Comparison of ENCODE assay signal across 23 cellular contexts in the genomic region with DNA sequence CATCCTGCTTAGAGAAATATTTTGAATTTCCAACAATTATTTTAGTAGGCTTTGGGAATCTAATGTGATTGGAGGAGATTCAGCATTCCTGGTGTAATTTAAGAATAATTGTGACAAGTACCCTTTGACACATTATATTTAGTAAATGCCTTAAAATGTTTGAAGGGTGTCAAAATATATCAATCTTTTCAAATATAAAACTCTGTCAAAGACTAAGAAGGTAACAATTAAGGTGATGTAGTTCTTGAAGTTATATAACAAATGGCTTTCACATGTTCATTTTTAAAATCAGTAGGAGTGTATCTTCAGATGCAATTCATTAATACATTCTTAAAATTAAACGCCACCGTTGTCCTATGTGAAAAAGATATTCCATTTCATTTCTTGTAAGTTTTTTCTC.
"Had no signal": no experiment of that assay in that cellular context is flagged by ENCODE, and none has a peak within 500 bp of the region (broad histone marks: within the 10 kb centered on the region; RNA-seq: fewer than 3 reads in every experiment).

No MANE protein-coding gene starts in this region.

- H3K27ac ChIP-seq: neutrophil, pancreas, prostate gland, right lobe of liver, sigmoid colon, stomach, testis, tibial artery, transverse colon, upper lobe of right lung, uterus had no signal

- H3K36me3 ChIP-seq: neutrophil, pancreas, prostate gland, right lobe of liver, sigmoid colon, stomach, tibial artery, transverse colon, upper lobe of right lung, uterus had no signal

- H3K4me3 ChIP-seq: pancreas, prostate gland, right lobe of liver, sigmoid colon, stomach, testis, tibial artery, transverse colon, upper lobe of right lung, uterus had no signal

- H3K4me1 ChIP-seq: pancreas, prostate gland, right lobe of liver, sigmoid colon, stomach, testis, tibial artery, transverse colon, upper lobe of right lung, uterus had no signal

- ATAC-seq: naive thymus-derived CD4-positive, alpha-beta T cell; natural killer cell; right cardiac atrium; stimulated activated effector memory CD8-positive, alpha-beta T cell treated with anti-CD3 and anti-CD28 coated beads, Interleukin-12 subunit alpha, Interleukin-12 subunit beta, amount 100 ng/mL, for 72 hours; stimulated activated naive B cell treated with anti-CD40 and anti-IgM and Interleukin-4, amounts not matched to agents 10 μg/mL and 1 μg/mL and 100 μg/mL, for 72 hours; upper lobe of right lung had no signal

- DNase-seq: naive thymus-derived CD4-positive, alpha-beta T cell; natural killer cell; nucleus accumbens; pancreas; right cardiac atrium; right lobe of liver; sigmoid colon; small intestine; stimulated activated CD4-positive, alpha-beta T cell treated with anti-CD3 and anti-CD28 coated beads, Interleukin-15, amount 100 ng/mL, for 24 hours; stimulated activated CD4-positive, alpha-beta T cell treated with anti-CD3 and anti-CD28 coated beads, Interleukin-2, amount 100 ng/mL, for 24 hours; stimulated activated CD4-positive, alpha-beta T cell treated with anti-CD3 and anti-CD28 coated beads, Interleukin-2, amount 100 ng/mL, for 48 hours; stimulated activated CD4-positive, alpha-beta T cell treated with anti-CD3 and anti-CD28 coated beads, Interleukin-4, amount 100 ng/mL, for 24 hours; stimulated activated naive B cell treated with anti-CD40 and anti-IgM and Interleukin-4, amounts not matched to agents 10 μg/mL and 1 μg/mL and 100 μg/mL, for 72 hours; stimulated activated naive CD4-positive, alpha-beta T cell treated with Interleukin-2 at 50 U/mL for 16 hours; stomach; testis; tibial artery; transverse colon; upper lobe of right lung; uterus had no signal

- FAIRE-seq: pancreas had no signal

- H3K27me3 ChIP-seq: neutrophil, pancreas, right lobe of liver, sigmoid colon, stomach, testis, tibial artery, transverse colon, upper lobe of right lung, uterus had no signal

- H3K9me3 ChIP-seq: neutrophil, pancreas, prostate gland, right lobe of liver, sigmoid colon, stomach, testis, tibial artery, transverse colon, upper lobe of right lung, uterus had no signal
